21 cellular contexts compared by ENCODE assay signal in the genomic region with DNA sequence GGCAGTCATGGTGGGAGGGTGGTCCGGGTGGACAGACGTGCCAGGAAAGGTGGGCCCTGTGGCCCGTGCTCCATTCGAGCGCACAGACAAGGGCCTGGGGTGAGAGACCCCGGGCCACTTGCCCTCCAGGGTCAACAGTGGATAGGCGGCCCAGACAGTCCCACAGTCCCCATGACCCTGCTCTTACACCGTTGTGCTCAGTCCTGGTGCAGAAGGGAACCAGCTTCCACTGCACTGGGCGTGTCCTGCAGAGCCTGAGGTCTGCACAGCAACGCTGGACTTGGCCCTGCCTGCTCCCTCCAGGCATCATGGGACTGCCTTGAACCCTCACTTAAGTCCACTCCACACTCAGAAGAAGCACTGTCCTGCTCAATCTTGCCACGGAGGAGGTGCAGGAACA.
"Had no signal": no experiment of that assay in that cellular context is flagged by ENCODE, and none has a peak within 500 bp of the region (broad histone marks: within the 10 kb centered on the region; RNA-seq: fewer than 3 reads in every experiment).

No MANE protein-coding gene starts in this region.

- H3K27me3 ChIP-seq: gastroesophageal sphincter, right lobe of liver, SJSA1, tibial nerve had no signal

- H3K4me3 Mint-ChIP-seq: activated CD4-positive, alpha-beta T cell treated with anti-CD3 and anti-CD28 coated beads, Interleukin-2, amount 10 ng/mL, durations not matched to agents 24 days and 14 days; activated CD8-positive, alpha-beta T cell treated with anti-CD3 and anti-CD28 coated beads, Interleukin-2, amount 10 ng/mL, durations not matched to agents 7 days and 5 days; activated naive CD8-positive, alpha-beta T cell; activated T-cell treated with anti-CD3 and anti-CD28 coated beads, Interleukin-2, amount 50 U/mL, for 72 hours; brain; effector memory CD8-positive, alpha-beta T cell; naive thymus-derived CD8-positive, alpha-beta T cell; T-helper 2 cell treated with Interferon-gamma antibody and Interleukin-4, amounts not matched to agents 5 μg/mL and 100 μg/mL, for 36 hours had no signal

- DNase-seq: activated CD4-positive, alpha-beta T cell treated with anti-CD3 and anti-CD28 coated beads, Interleukin-2, amount 10 ng/mL, durations not matched to agents 24 days and 14 days; activated CD4-positive, CD25-positive, alpha-beta regulatory T cell; activated CD8-positive, alpha-beta memory T cell treated with anti-CD3 and anti-CD28 coated beads, Interleukin-2, amount 50 U/mL, for 4 hours; activated CD8-positive, alpha-beta T cell treated with anti-CD3 and anti-CD28 coated beads, Interleukin-2, amount 10 ng/mL, durations not matched to agents 7 days and 5 days; activated gamma-delta T cell; activated T-cell treated with anti-CD3 and anti-CD28 coated beads, Interleukin-2, amount 50 U/mL, for 72 hours; amniotic stem cell; central memory CD4-positive, alpha-beta T cell; effector memory CD8-positive, alpha-beta T cell; islet precursor cell; mucosa of descending colon; psoas muscle; right lobe of liver; substantia nigra had no signal

- H3K27ac Mint-ChIP-seq: activated CD4-positive, alpha-beta T cell treated with anti-CD3 and anti-CD28 coated beads, Interleukin-2, amount 10 ng/mL, durations not matched to agents 24 days and 14 days; activated CD8-positive, alpha-beta T cell treated with anti-CD3 and anti-CD28 coated beads, Interleukin-2, amount 10 ng/mL, durations not matched to agents 7 days and 5 days; activated naive CD8-positive, alpha-beta T cell; activated T-cell treated with anti-CD3 and anti-CD28 coated beads, Interleukin-2, amount 50 U/mL, for 72 hours; effector memory CD8-positive, alpha-beta T cell; naive thymus-derived CD8-positive, alpha-beta T cell; T-helper 2 cell treated with Interferon-gamma antibody and Interleukin-4, amounts not matched to agents 5 μg/mL and 100 μg/mL, for 36 hours had no signal

- H3K27ac ChIP-seq: gastroesophageal sphincter, psoas muscle, right lobe of liver, SJSA1, tibial nerve had no signal

- H3K36me3 Mint-ChIP-seq: activated naive CD8-positive, alpha-beta T cell had no signal

- H3K4me1 ChIP-seq: gastroesophageal sphincter, psoas muscle, right lobe of liver, tibial nerve had no signal

- H3K4me1 Mint-ChIP-seq: activated CD4-positive, alpha-beta T cell treated with anti-CD3 and anti-CD28 coated beads, Interleukin-2, amount 10 ng/mL, durations not matched to agents 24 days and 14 days; naive thymus-derived CD8-positive, alpha-beta T cell had no signal

- H3K36me3 ChIP-seq: right lobe of liver had no signal

- H3K4me3 ChIP-seq: gastroesophageal sphincter, mucosa of descending colon, psoas muscle, right lobe of liver, SJSA1, tibial nerve had no signal

- H3K27me3 Mint-ChIP-seq: activated CD4-positive, alpha-beta T cell treated with anti-CD3 and anti-CD28 coated beads, Interleukin-2, amount 10 ng/mL, durations not matched to agents 24 days and 14 days; activated naive CD8-positive, alpha-beta T cell; brain; effector memory CD8-positive, alpha-beta T cell; naive thymus-derived CD8-positive, alpha-beta T cell had no signal

- ATAC-seq: activated CD8-positive, alpha-beta T cell treated with anti-CD3 and anti-CD28 coated beads, Interleukin-2, amount 10 ng/mL, durations not matched to agents 7 days and 5 days; activated T-cell treated with anti-CD3 and anti-CD28 coated beads, Interleukin-2, amount 50 U/mL, for 72 hours; effector memory CD8-positive, alpha-beta T cell; gastroesophageal sphincter; mucosa of descending colon; naive thymus-derived CD8-positive, alpha-beta T cell; psoas muscle had no signal

- H3K9me3 Mint-ChIP-seq: activated CD4-positive, alpha-beta T cell treated with anti-CD3 and anti-CD28 coated beads, Interleukin-2, amount 10 ng/mL, durations not matched to agents 24 days and 14 days; T-helper 2 cell treated with Interferon-gamma antibody and Interleukin-4, amounts not matched to agents 5 μg/mL and 100 μg/mL, for 36 hours had no signal

- H3K9me3 ChIP-seq: gastroesophageal sphincter, mucosa of descending colon, psoas muscle, right lobe of liver, SJSA1 had no signal
